ENCODE assay signal across 8 cellular contexts in genomic region chr3:11335056-11335608, GRCh38.
DNase-seq lines count a peak whose midpoint lies in the region; TF ChIP-seq lines count a peak whose summit lies in the region.

No MANE protein-coding gene starts in this region.

- H3K4me2 ChIP-seq in OCI-LY7 (ENCODE audit: low read length), result no peak overlapping the region

- no peaks in the 10 kb centered on the region for H3K27me3 Mint-ChIP-seq in activated T-cell treated with anti-CD3 and anti-CD28 coated beads, Interleukin-2, amount 50 U/mL, for 24 hours

- H3K36me3 ChIP-seq in OCI-LY7 (ENCODE audit: insufficient read depth, low read length) (no peaks in the 10 kb centered on the region), thyroid gland (no peaks in the 10 kb centered on the region)

- no TSS peak for BruUV-seq in OCI-LY7 (replicated peaks; lab: Mats Ljungman, UMichigan)

- intact Hi-C loops in OCI-LY7 (cut with micrococcal nuclease; ENCODE audit: unreplicated experiment), result loop anchor here (1.0 kb wide), 1 partner anchor 99 kb away; no protein-coding TSS in a partner anchor
- intact Hi-C loops in thyroid gland (cut with DNase I), result loop anchor here (5.0 to 10.0 kb wide), 2 partner anchors 180 to 273 kb away; partner anchors contain the start of gene HRH1

- peak; percentile 10 for DNase-seq in activated T-cell treated with anti-CD3 and anti-CD28 coated beads for 24 hours (ENCODE audit: low read depth)
- DNase-seq in activated T-cell treated with anti-CD3 and anti-CD28 coated beads, Interleukin-2, amount 50 U/mL, for 24 hours, result no peak
- DNase-seq in HK-2 (ENCODE audit: unreplicated experiment), result peak; percentile 2
- DNase-seq in OCI-LY7 (ENCODE audit: low spot score), result peak; percentile 48
- DNase-seq in cerebellar cortex (ENCODE audit: low spot score), result peak; percentile 57
- DNase-seq in left kidney (ENCODE audit: low read depth, low spot score), result peak; percentile 78
- DNase-seq in thyroid gland, result no peak
- DNase-seq in OCI-M2 (lab: John Stamatoyannopoulos, UW; ENCODE audit: unreplicated experiment), result no peak

- H2AFZ ChIP-seq in OCI-LY7 (ENCODE audit: low read length), result no peak overlapping the region

- no peaks in the 10 kb centered on the region for H3K9me3 Mint-ChIP-seq in activated T-cell treated with anti-CD3 and anti-CD28 coated beads, Interleukin-2, amount 50 U/mL, for 24 hours

- peaks cover 15% of the 10 kb centered on the region for H3K4me1 Mint-ChIP-seq in activated T-cell treated with anti-CD3 and anti-CD28 coated beads, Interleukin-2, amount 50 U/mL, for 24 hours (ENCODE audit: low read depth)

- no peaks in the 10 kb centered on the region for H3K27me3 ChIP-seq in thyroid gland

- no peaks in the 10 kb centered on the region for H3K79me2 ChIP-seq in OCI-LY7 (ENCODE audit: insufficient read depth, low read depth, low read length)

- H3K9me3 ChIP-seq in OCI-LY7 (ENCODE audit: low read length) (no peaks in the 10 kb centered on the region), thyroid gland (no peaks in the 10 kb centered on the region)

- no peak for TF ChIP-seq POLR2A in thyroid gland (IDR thresholded peaks at IDR 0.05)

- H3K4me1 ChIP-seq in OCI-LY7 (ENCODE audit: insufficient read depth, low read length, poor library complexity, severe bottlenecking) (no peaks in the 10 kb centered on the region), thyroid gland (no peaks in the 10 kb centered on the region)

- 39 to 42% methylated on average over 4 of the region's 4 CpGs for WGBS in thyroid gland, 2 donors

- no peak overlapping the region for H3K4me3 Mint-ChIP-seq in activated T-cell treated with anti-CD3 and anti-CD28 coated beads, Interleukin-2, amount 50 U/mL, for 24 hours

- H3K36me3 Mint-ChIP-seq in activated T-cell treated with anti-CD3 and anti-CD28 coated beads, Interleukin-2, amount 50 U/mL, for 24 hours (ENCODE audit: low read depth), result peaks cover 69% of the 10 kb centered on the region

- H3K27ac ChIP-seq in OCI-LY7 (ENCODE audit: low read depth, low read length, poor library complexity, severe bottlenecking), result no peak overlapping the region
- H3K27ac ChIP-seq in thyroid gland, result no peak overlapping the region

- peak; percentile 77 for TF ChIP-seq CTCF in OCI-LY7 (conservative IDR thresholded peaks at IDR 0.05; ENCODE audit: low read length)
- peak; percentile 15 to 62 (median 42) for TF ChIP-seq CTCF in thyroid gland (IDR thresholded peaks at IDR 0.05)

- CTCF ChIA-PET in OCI-LY7 (lab: Charles Lee; ENCODE audit: unreplicated experiment), result interaction anchor here (0.6 to 1.0 kb wide), 2 partner anchors 99 to 592 kb away, joined by 3 read pairs; no protein-coding TSS in a partner anchor

- no peaks in the 10 kb centered on the region for H4K20me1 ChIP-seq in OCI-LY7 (ENCODE audit: insufficient read depth, low read length)

- H3K9me2 ChIP-seq in OCI-LY7 (ENCODE audit: insufficient read depth, low read length), result no peaks in the 10 kb centered on the region

- POLR2A ChIA-PET in OCI-LY7 (lab: Charles Lee), result interaction anchor here (0.7 to 0.8 kb wide), 2 partner anchors 9 to 354 kb away, joined by 3 read pairs; no protein-coding TSS in a partner anchor

- H3K4me3 ChIP-seq in OCI-LY7 (ENCODE audit: low read depth, low read length, poor library complexity, severe bottlenecking), result no peak overlapping the region
- no peak overlapping the region for H3K4me3 ChIP-seq in thyroid gland (replicated peaks in 1 of 3)

- H3K27ac Mint-ChIP-seq in activated T-cell treated with anti-CD3 and anti-CD28 coated beads, Interleukin-2, amount 50 U/mL, for 24 hours, result no peak overlapping the region

Comparison
In these comparisons a context has a peak if more than half of its experiments do, and no peak if none do; other contexts are left out.
1. DNase-seq: peak in activated T-cell treated with anti-CD3 and anti-CD28 coated beads for 24 hours (single experiment), HK-2 (single experiment), OCI-LY7 (single experiment), cerebellar cortex (single experiment) and left kidney (single experiment); none in activated T-cell treated with anti-CD3 and anti-CD28 coated beads, Interleukin-2, amount 50 U/mL, for 24 hours (single experiment), thyroid gland (0 of 2) and OCI-M2 (single experiment).